Comparison of ENCODE assay signal across 8 cellular contexts in genomic region chr1:10471411-10472219, GRCh38. TPM values are rescaled to one million over a fixed set of nuclear protein-coding genes. Genes with fewer than 3 reads are reported as not detected.
DNase-seq lines count a peak whose midpoint lies in the region; ATAC-seq and TF ChIP-seq lines count a peak whose summit lies in the region.

No MANE protein-coding gene starts in this region.

- ATAC-seq in WTC11 (no peak), GM21576 (IDR thresholded peaks at IDR 0.05; ENCODE audit: unreplicated experiment) (no peak)

- peaks cover 5% of the 10 kb centered on the region; the same call in 1 of the 2 replicates for H3K36me3 ChIP-seq in BJ (ENCODE audit: control insufficient read depth, insufficient read depth, low read length)

- H3K27ac ChIP-seq in H9 (ENCODE audit: insufficient read length, low read depth, low read length) = no peak overlapping the region

- no peaks in the 10 kb centered on the region for H3K9me3 Mint-ChIP-seq in H9
- H3K9me3 Mint-ChIP-seq in WTC11 = no peaks in the 10 kb centered on the region
- H3K9me3 Mint-ChIP-seq in glutamatergic neuron (ENCODE audit: unreplicated experiment) = peaks cover 2% of the 10 kb centered on the region

- H3K27me3 ChIP-seq in BJ (ENCODE audit: control insufficient read depth, insufficient read depth, low read length) (no peaks in the 10 kb centered on the region), H9 (ENCODE audit: insufficient read depth, low read length) (no peaks in the 10 kb centered on the region)

- H3K4me1 Mint-ChIP-seq in H9 (peaks cover 22 to 24% of the 10 kb centered on the region in 2 experiments), WTC11 (peaks cover 23% of the 10 kb centered on the region), glutamatergic neuron (ENCODE audit: low read depth, unreplicated experiment) (peaks cover 4% of the 10 kb centered on the region)

- H3K4me3 ChIP-seq in BJ (ENCODE audit: low read depth, low read length) = peak overlapping the region; percentile 62
- peak overlapping the region; percentile 75 for H3K4me3 ChIP-seq in skeletal muscle cell (ENCODE audit: low read depth, low read length)

- peaks cover 3% of the 10 kb centered on the region; the same call in 1 of the 2 replicates for H3K79me2 ChIP-seq in H9 (ENCODE audit: insufficient read depth, low read length)

- DNase-seq in BJ (ENCODE audit: low read depth) (no peak), H9 (no peak), WTC11 (ENCODE audit: low spot score) (peak; percentile 25), glutamatergic neuron (no peak), skeletal muscle cell (ENCODE audit: low read depth) (no peak), DMS79 (lab: John Stamatoyannopoulos, UW) (no peak), foreskin melanocyte (no peak)

- no peak overlapping the region for H2BK15ac ChIP-seq in H9 (ENCODE audit: low read depth, low read length)

- CTCF ChIA-PET in BJ (lab: Yijun Ruan, JAX) (no interaction called here), WTC11 (lab: Charles Lee) (interaction anchor here (0.7 to 1.4 kb wide), 2 partner anchors 10 to 42 kb away, joined by 3 to 6 read pairs; partner anchors contain the start of gene CENPS)

- H3K56ac ChIP-seq in H9 (ENCODE audit: insufficient read length, low read depth, low read length) = no peak overlapping the region

- POLR2A ChIA-PET in BJ (lab: Charles Lee) = no interaction called here
- POLR2A ChIA-PET in WTC11 (lab: Charles Lee) = no interaction called here

- H4K8ac ChIP-seq in H9 (replicated peaks; ENCODE audit: insufficient read length, low read depth, low read length) = no peak overlapping the region

- H2BK120ac ChIP-seq in H9 (ENCODE audit: low read depth, low read length, poor library complexity, severe bottlenecking) = no peak overlapping the region

- H3K27me3 Mint-ChIP-seq in H9 (ENCODE audit: low read depth) = no peaks in the 10 kb centered on the region
- H3K27me3 Mint-ChIP-seq in WTC11 (ENCODE audit: low read depth) = no peaks in the 10 kb centered on the region
- H3K27me3 Mint-ChIP-seq in glutamatergic neuron (ENCODE audit: unreplicated experiment) = peaks cover 3% of the 10 kb centered on the region

- peaks cover 26 to 41% (median 38%) of the 10 kb centered on the region in 3 experiments for H3K36me3 Mint-ChIP-seq in H9 (ENCODE audit: insufficient read depth in 1 of 3, low read depth in 3 of 3)
- peaks cover 31% of the 10 kb centered on the region for H3K36me3 Mint-ChIP-seq in WTC11
- no peaks in the 10 kb centered on the region for H3K36me3 Mint-ChIP-seq in glutamatergic neuron (ENCODE audit: unreplicated experiment)

- H2BK12ac ChIP-seq in H9 (ENCODE audit: insufficient read length, low read depth, low read length) = no peak overlapping the region

- H3K9ac ChIP-seq in H9 (ENCODE audit: extremely low read depth, insufficient read length, low read length) = peak overlapping the region; percentile 57

- peaks cover 6% of the 10 kb centered on the region for H3K23me2 ChIP-seq in H9 (ENCODE audit: insufficient read length, low read depth, low read length, poor library complexity, severe bottlenecking)

- no CpG with 5 or more reads among the region's 23 CpGs for WGBS in H9 (ENCODE audit: extremely low coverage, insufficient read length, low lambda C conversion rate)

- H3K14ac ChIP-seq in H9 (ENCODE audit: insufficient read depth, low read length) = peak overlapping the region; percentile 23; the same call in 1 of the 2 replicates

- H2BK5ac ChIP-seq in H9 (ENCODE audit: insufficient read length, low read length) = no peak overlapping the region

- no peak overlapping the region for H4K91ac ChIP-seq in H9 (ENCODE audit: insufficient read length, low read depth, low read length)

- H3K18ac ChIP-seq in H9 (ENCODE audit: insufficient read length, low read depth, low read length) = peak overlapping the region; percentile 0

- no peak overlapping the region for H2AFZ ChIP-seq in H9 (ENCODE audit: low read length)

- H3K4ac ChIP-seq in H9 (ENCODE audit: low read depth, low read length) = no peak overlapping the region

- no peak overlapping the region for H3T11ph ChIP-seq in H9 (ENCODE audit: low read length)

- no peaks in the 10 kb centered on the region for H3K9me3 ChIP-seq in H9 (ENCODE audit: control insufficient read depth, low read depth, low read length)

- H3K4me2 ChIP-seq in H9 (ENCODE audit: insufficient read depth, insufficient read length, low read length) = peak overlapping the region; percentile 63

- no peak overlapping the region for H4K5ac ChIP-seq in H9 (ENCODE audit: insufficient read length, low read depth, low read length)

- H3K79me1 ChIP-seq in H9 (ENCODE audit: insufficient read depth, low read depth, low read length, poor library complexity, severe bottlenecking) = no peaks in the 10 kb centered on the region

- H3K4me1 ChIP-seq in H9 (ENCODE audit: insufficient read depth, low read length) = peaks cover 2% of the 10 kb centered on the region; the same call in 1 of the 2 replicates

- no peaks in the 10 kb centered on the region for H4K20me1 ChIP-seq in H9 (ENCODE audit: control insufficient read depth, insufficient read depth, insufficient read length)

- no peak overlapping the region for H3K23ac ChIP-seq in H9 (ENCODE audit: insufficient read length, low read depth, low read length)

- no peak overlapping the region for H2BK20ac ChIP-seq in H9 (ENCODE audit: low read depth, low read length, poor library complexity, severe bottlenecking)

- no peak overlapping the region for H2AK5ac ChIP-seq in H9 (ENCODE audit: insufficient read length, low read length)

- H3K4me3 Mint-ChIP-seq in H9 (peak overlapping the region; percentile 96 to 99), WTC11 (peak overlapping the region; percentile 99), glutamatergic neuron (ENCODE audit: unreplicated experiment) (peak overlapping the region; percentile 97)

- H3K27ac Mint-ChIP-seq in H9 = peak overlapping the region; percentile 79 to 99 (median 96)
- H3K27ac Mint-ChIP-seq in WTC11 = peak overlapping the region; percentile 98
- peak overlapping the region; percentile 73 for H3K27ac Mint-ChIP-seq in glutamatergic neuron (ENCODE audit: unreplicated experiment)

- TF ChIP-seq CTCF in BJ (IDR thresholded peaks at IDR 0.05; ENCODE audit: insufficient read depth, low read depth, low read length) (no peak), H9 (conservative IDR thresholded peaks at IDR 0.05) (no peak), WTC11 (IDR thresholded peaks at IDR 0.05) (no peak), glutamatergic neuron (IDR thresholded peaks at IDR 0.05; ENCODE audit: partially characterized antibody, unreplicated experiment) (no peak)

TF ChIP-seq in WTC11, 78 proteins besides CTCF, POLR2A, EP300 and RAD21 (continues in another document):
- TF ChIP-seq USF2 (CRISPR knock-in tag; IDR thresholded peaks at IDR 0.05) (no peak), ARID4B (CRISPR knock-in tag; IDR thresholded peaks at IDR 0.05; ENCODE audit: borderline replicate concordance) (no peak)

RNA-seq across cellular contexts. Expression of gene DFFA, which starts 0.7 kb away (rescaled TPM):
- polyA plus RNA-seq in BJ (2011; rRNA removed) = 33.2 and 33.8 TPM in 2 replicates
- 23.5 and 31.6 TPM in 2 replicates for polyA minus RNA-seq in BJ (2011; rRNA and poly(A)+ RNA removed)
- total RNA-seq in H9 (2021) (94.1 and 98.2 TPM in 2 replicates), WTC11 (2021) (86.4 to 86.7 TPM (median 86.5 TPM) in 3 replicates), glutamatergic neuron (ENCODE audit: unreplicated experiment) (38.0 TPM)

RNA-seq across cellular contexts. Expression of gene PEX14, which starts 3.1 kb away (rescaled TPM):
- 3.3 and 10.1 TPM in 2 replicates for polyA plus RNA-seq in BJ (2011; rRNA removed)
- polyA minus RNA-seq in BJ (2011; rRNA and poly(A)+ RNA removed) = 4.8 and 5.7 TPM in 2 replicates
- 20.7 and 23.9 TPM in 2 replicates for total RNA-seq in H9 (2021)
- 27.3 to 30.5 TPM (median 27.8 TPM) in 3 replicates for total RNA-seq in WTC11 (2021)
- 25.8 TPM for total RNA-seq in glutamatergic neuron (ENCODE audit: unreplicated experiment)

RNA-seq across cellular contexts. Expression of gene CORT, which starts 21.8 kb away (rescaled TPM):
- 0.12 TPM in 1 of 2 replicates, not detected in the other for polyA plus RNA-seq in BJ (2011; rRNA removed)
- polyA minus RNA-seq in BJ (2011; rRNA and poly(A)+ RNA removed) = not detected in 2 replicates
- total RNA-seq in H9 (2021) (0.33 TPM in 1 of 2 replicates, not detected in the other), WTC11 (2021) (0.48 to 0.66 TPM (median 0.48 TPM) in 3 replicates), glutamatergic neuron (ENCODE audit: unreplicated experiment) (0.59 TPM)

RNA-seq across cellular contexts. Expression of gene CENPS, which starts 41.4 kb away (rescaled TPM):
- polyA plus RNA-seq in BJ (2011; rRNA removed) = 8.5 and 9.6 TPM in 2 replicates
- polyA minus RNA-seq in BJ (2011; rRNA and poly(A)+ RNA removed) = 2.3 and 3.9 TPM in 2 replicates
- 16.3 and 17.8 TPM in 2 replicates for total RNA-seq in H9 (2021)
- total RNA-seq in WTC11 (2021) = 13.7 to 17.0 TPM (median 13.8 TPM) in 3 replicates
- 9.3 TPM for total RNA-seq in glutamatergic neuron (ENCODE audit: unreplicated experiment)
